Comparison of ENCODE assay signal across 10 cellular contexts in genomic region chr10:70671619-70672164, GRCh38. TPM values are rescaled to one million over a fixed set of nuclear protein-coding genes. Genes with fewer than 3 reads are reported as not detected.
DNase-seq lines count a peak whose midpoint lies in the region; ATAC-seq and TF ChIP-seq lines count a peak whose summit lies in the region.
"Had no signal": no experiment of that assay in that cellular context is flagged by ENCODE, and none has a peak within 500 bp of the region (broad histone marks: within the 10 kb centered on the region; RNA-seq: fewer than 3 reads in every experiment).

No MANE protein-coding gene starts in this region.

- no peaks in the 10 kb centered on the region for H3K9me2 ChIP-seq in MM.1S (replicated peaks; ENCODE audit: insufficient read depth, low read length)
- no peaks in the 10 kb centered on the region for H3K9me2 ChIP-seq in neural cell (ENCODE audit: insufficient read depth, low read length)

- H3F3A ChIP-seq in MM.1S (ENCODE audit: insufficient read depth, low read length), result 0 out of 2 replicates have a peak, but pooled peaks cover 3% of the 10 kb centered on the region
- H3F3A ChIP-seq in neural cell (ENCODE audit: insufficient read depth, low read length, poor library complexity, severe bottlenecking), result no peaks in the 10 kb centered on the region

- no peak for DNase-seq in BJ (ENCODE audit: low read depth)
- DNase-seq in MM.1S, result no peak
- no peak for DNase-seq in endothelial cell (ENCODE audit: low spot score)
- DNase-seq in ureter (ENCODE audit: low spot score), result no peak
- DNase-seq in NCI-H446 treated with DMSO at 0.1 percent for 48 hours (lab: John Stamatoyannopoulos, UW), result no peak
- DNase-seq in dedifferentiated amniotic fluid mesenchymal stem cell (ENCODE audit: extremely low spot score), result no peak
- DNase-seq: cerebellar nuclear complex; stimulated activated naive CD4-positive, alpha-beta T cell treated with Interleukin-2 at 50 U/mL for 16 hours had no signal

- peak; percentile 31 for TF ChIP-seq CTCF in BJ (IDR thresholded peaks at IDR 0.05; ENCODE audit: insufficient read depth, low read depth, low read length)
- TF ChIP-seq CTCF in MM.1S (IDR thresholded peaks at IDR 0.05; ENCODE audit: low read length), result no peak
- no peak for TF ChIP-seq CTCF in endothelial cell (IDR thresholded peaks at IDR 0.05; ENCODE audit: unreplicated experiment)
- TF ChIP-seq CTCF in neural cell (IDR thresholded peaks at IDR 0.05; ENCODE audit: poor library complexity, severe bottlenecking), result no peak

- peak overlapping the region; percentile 52 for H3K4me3 ChIP-seq in BJ (ENCODE audit: low read depth, low read length)
- H3K4me3 ChIP-seq in MM.1S (ENCODE audit: low read length), result peak overlapping the region; percentile 57
- H3K4me3 ChIP-seq in neural cell (ENCODE audit: low read length), result peak overlapping the region; percentile 56

- TF ChIP-seq EP300 in neural cell (conservative IDR thresholded peaks at IDR 0.05; ENCODE audit: poor library complexity, severe bottlenecking), result no peak

- peaks cover 7% of the 10 kb centered on the region for H3K9me3 Mint-ChIP-seq in endothelial cell (ENCODE audit: unreplicated experiment)

- no peak for ATAC-seq in HG02763 (IDR thresholded peaks at IDR 0.05; ENCODE audit: unreplicated experiment)

- H3K79me2 ChIP-seq in MM.1S (ENCODE audit: low read length), result no peaks in the 10 kb centered on the region
- no peaks in the 10 kb centered on the region for H3K79me2 ChIP-seq in neural cell (replicated peaks; ENCODE audit: insufficient read depth, low read length)

- no peak overlapping the region for H3K27ac Mint-ChIP-seq in endothelial cell (ENCODE audit: unreplicated experiment)

- peak overlapping the region; percentile 83 for H3K4me3 Mint-ChIP-seq in endothelial cell (ENCODE audit: unreplicated experiment)

- H3K4me1 Mint-ChIP-seq in endothelial cell (ENCODE audit: unreplicated experiment), result peaks cover 18% of the 10 kb centered on the region

- POLR2A ChIA-PET in BJ (lab: Charles Lee), result no interaction called here

- H3K27ac ChIP-seq in MM.1S (ENCODE audit: low read length), result no peak overlapping the region
- no peak overlapping the region for H3K27ac ChIP-seq in neural cell (ENCODE audit: low read length)

- H4K20me1 ChIP-seq in MM.1S (ENCODE audit: insufficient read depth, low read length), result no peaks in the 10 kb centered on the region
- H4K20me1 ChIP-seq in neural cell (ENCODE audit: insufficient read depth), result no peaks in the 10 kb centered on the region

- no peaks in the 10 kb centered on the region for H3K4me1 ChIP-seq in MM.1S (ENCODE audit: low read length)

- H2AFZ ChIP-seq in MM.1S (ENCODE audit: low read length) (peak overlapping the region; percentile 70; the same call in 1 of the 2 replicates), neural cell (ENCODE audit: low read depth, low read length) (no peak overlapping the region)

- CTCF ChIA-PET in BJ (lab: Yijun Ruan, JAX), result no interaction called here

- peaks cover 15% of the 10 kb centered on the region for H3K27me3 Mint-ChIP-seq in endothelial cell (ENCODE audit: unreplicated experiment)

- H3K36me3 ChIP-seq in BJ (ENCODE audit: control insufficient read depth, insufficient read depth, low read length), result no peaks in the 10 kb centered on the region
- H3K36me3 ChIP-seq in MM.1S (replicated peaks; ENCODE audit: insufficient read depth, low read length), result no peaks in the 10 kb centered on the region
- no peaks in the 10 kb centered on the region for H3K36me3 ChIP-seq in neural cell (ENCODE audit: insufficient read depth, low read length)

- H3K4me2 ChIP-seq in MM.1S (ENCODE audit: low read depth, low read length) (peak overlapping the region; percentile 98), neural cell (ENCODE audit: low read length) (no peak overlapping the region)

- H3K9me3 ChIP-seq in MM.1S (replicated peaks; ENCODE audit: insufficient read depth, low read length), result no peaks in the 10 kb centered on the region
- no peaks in the 10 kb centered on the region for H3K9me3 ChIP-seq in neural cell (ENCODE audit: low read length)

- TF ChIP-seq RAD21 in neural cell (conservative IDR thresholded peaks at IDR 0.05), result no peak

- H3K27me3 ChIP-seq in BJ (ENCODE audit: control insufficient read depth, insufficient read depth, low read length) (no peaks in the 10 kb centered on the region; the same call in 1 of the 2 replicates), MM.1S (replicated peaks; ENCODE audit: insufficient read depth, low read length) (peaks cover 13% of the 10 kb centered on the region), neural cell (ENCODE audit: insufficient read depth, low read depth, low read length) (peaks cover 29% of the 10 kb centered on the region)

- H3K36me3 Mint-ChIP-seq in endothelial cell (ENCODE audit: low read depth, unreplicated experiment), result peaks cover 4% of the 10 kb centered on the region

- H3K9ac ChIP-seq in MM.1S (ENCODE audit: low read length) (no peak overlapping the region), neural cell (ENCODE audit: low read length) (no peak overlapping the region)

TF ChIP-seq in neural cell, 6 proteins besides CTCF, POLR2A, EP300 and RAD21:
- TF ChIP-seq EZH2 (IDR thresholded peaks at IDR 0.05; ENCODE audit: borderline replicate concordance, insufficient read depth, low read length, poor library complexity, severe bottlenecking), result no peak
- no peak for TF ChIP-seq MXI1 (conservative IDR thresholded peaks at IDR 0.05; ENCODE audit: poor library complexity, severe bottlenecking)
- no peak for TF ChIP-seq TAF1 (IDR thresholded peaks at IDR 0.05; ENCODE audit: low read depth)
- TF ChIP-seq REST (IDR thresholded peaks at IDR 0.05; ENCODE audit: borderline replicate concordance), result no peak
- TF ChIP-seq POLR2AphosphoS5 (IDR thresholded peaks at IDR 0.05), result no peak
- TF ChIP-seq SMC3 (conservative IDR thresholded peaks at IDR 0.05; ENCODE audit: poor library complexity), result no peak

RNA-seq across cellular contexts. Expression of gene ADAMTS14, which starts 0.6 kb away (rescaled TPM):
- polyA plus RNA-seq in BJ (2011; rRNA removed) (1.2 and 3.3 TPM in 2 replicates), neural cell (0.04 TPM in 1 of 2 replicates, not detected in the other)
- 1.9 and 2.0 TPM in 2 replicates for polyA minus RNA-seq in BJ (2011; rRNA and poly(A)+ RNA removed)
- total RNA-seq in endothelial cell (ENCODE audit: unreplicated experiment) (1.1 TPM), ureter (2.1 TPM)
- polyA minus RNA-seq in neural cell, result not detected in 2 replicates
